ENCODE assay signal across 1 cellular context in the genomic region with DNA sequence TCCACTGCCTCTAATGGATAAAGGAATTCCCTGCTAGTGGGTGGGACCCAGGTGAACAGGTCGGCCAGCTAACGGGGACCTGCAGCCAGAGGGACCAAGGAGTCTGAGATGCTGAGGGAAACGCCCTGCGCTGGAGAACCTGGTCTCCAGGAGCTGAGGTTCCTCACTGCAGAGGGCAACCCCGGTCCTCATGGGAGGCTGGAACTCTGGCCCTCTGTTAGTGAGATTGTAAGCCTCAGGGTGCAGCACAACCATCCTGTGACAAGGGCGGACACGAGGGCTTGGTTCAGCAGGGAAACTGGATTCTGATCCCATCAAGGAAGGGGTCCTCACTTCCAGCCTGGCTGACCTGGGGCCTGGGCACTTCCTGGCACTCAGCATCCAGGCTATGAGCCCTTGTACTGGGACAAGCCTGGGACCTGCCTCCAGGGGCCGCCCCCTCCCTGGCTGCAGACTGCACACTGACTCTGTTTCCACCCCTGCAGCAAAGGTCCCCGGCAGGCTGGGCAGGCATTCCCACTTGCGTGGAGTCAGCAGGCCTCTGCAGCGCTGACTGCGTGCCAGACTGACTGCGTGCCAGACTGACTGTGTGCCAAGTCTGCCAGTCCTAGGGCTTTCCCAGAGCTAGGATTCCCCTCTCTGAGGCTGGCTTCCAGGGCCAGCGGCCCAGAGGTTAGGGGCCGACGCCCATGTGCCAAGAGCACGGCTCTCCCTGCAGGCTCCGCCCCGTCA.
TF ChIP-seq lines count a peak whose summit lies in the region.

No MANE protein-coding gene starts in this region.

TF ChIP-seq in SK-N-SH treated with all-trans-retinoic acid at 6 μM for 48 hours, 23 proteins besides CTCF, POLR2A, EP300 and RAD21 (continued from another document):
- no peak for TF ChIP-seq ZC3H10 (CRISPR knock-in tag; IDR thresholded peaks at IDR 0.05)
- no peak for TF ChIP-seq ZNF8 (CRISPR knock-in tag; IDR thresholded peaks at IDR 0.05)
- TF ChIP-seq, protein P1, sequence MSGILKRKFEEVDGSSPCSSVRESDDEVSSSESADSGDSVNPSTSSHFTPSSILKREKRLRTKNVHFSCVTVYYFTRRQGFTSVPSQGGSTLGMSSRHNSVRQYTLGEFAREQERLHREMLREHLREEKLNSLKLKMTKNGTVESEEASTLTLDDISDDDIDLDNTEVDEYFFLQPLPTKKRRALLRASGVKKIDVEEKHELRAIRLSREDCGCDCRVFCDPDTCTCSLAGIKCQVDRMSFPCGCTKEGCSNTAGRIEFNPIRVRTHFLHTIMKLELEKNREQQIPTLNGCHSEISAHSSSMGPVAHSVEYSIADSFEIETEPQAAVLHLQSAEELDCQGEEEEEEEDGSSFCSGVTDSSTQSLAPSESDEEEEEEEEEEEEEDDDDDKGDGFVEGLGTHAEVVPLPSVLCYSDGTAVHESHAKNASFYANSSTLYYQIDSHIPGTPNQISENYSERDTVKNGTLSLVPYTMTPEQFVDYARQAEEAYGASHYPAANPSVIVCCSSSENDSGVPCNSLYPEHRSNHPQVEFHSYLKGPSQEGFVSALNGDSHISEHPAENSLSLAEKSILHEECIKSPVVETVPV (CRISPR knock-in tag; IDR thresholded peaks at IDR 0.05), result no peak
- TF ChIP-seq CSDC2 (CRISPR knock-in tag; IDR thresholded peaks at IDR 0.05), result no peak
